In genomic region chr20:31572701-31573554, GRCh38 we compare ENCODE assay signal across 8 cellular contexts. TPM values are rescaled to one million over a fixed set of nuclear protein-coding genes. Genes with fewer than 3 reads are reported as not detected.
DNase-seq lines count a peak whose midpoint lies in the region; ATAC-seq, FAIRE-seq and TF ChIP-seq lines count a peak whose summit lies in the region.

No MANE protein-coding gene starts in this region.

- H3K27ac ChIP-seq in adrenal gland (peak overlapping the region; percentile 64 to 95 (median 93)), upper lobe of right lung (peak overlapping the region; percentile 97)

- intact Hi-C loops in adrenal gland (cut with DNase I), result loop anchor here in 1 of 2 donors (5.0 kb wide), 1 partner anchor 149 kb away; the partner anchor contains the start of gene BCL2L1
- intact Hi-C loops in left cardiac atrium (cut with DNase I), result loop anchor here (2.0 to 5.0 kb wide), 2 partner anchors 32 to 139 kb away; partner anchors contain the start of gene ID1 (in 1 of the 2)
- intact Hi-C loops in posterior vena cava (cut with DNase I), result loop anchor here in 1 of 2 donors (2.0 kb wide), 1 partner anchor 22 kb away; no protein-coding TSS in a partner anchor
- intact Hi-C loops in upper lobe of right lung (cut with DNase I), result no loop called here

- H3K9me3 ChIP-seq in adrenal gland (replicated peaks in 1 of 3), result no peaks in the 10 kb centered on the region
- H3K9me3 ChIP-seq in upper lobe of right lung, result no peaks in the 10 kb centered on the region

- H3K4me3 ChIP-seq in adrenal gland (peak overlapping the region in 2 of 4 donors; percentile 35 to 49), upper lobe of right lung (peak overlapping the region; percentile 62)

- WGBS in adrenal gland, 4 donors, result 0 to 1% (median 1%) methylated on average over 13 to 63 of the region's 63 CpGs

- peak; percentile 88 for ATAC-seq in HG02840 (IDR thresholded peaks at IDR 0.05; ENCODE audit: low FRiP score, unreplicated experiment)
- peak; percentile 88 to 92 for ATAC-seq in left cardiac atrium
- ATAC-seq in upper lobe of right lung, result peak; percentile 92

- H3K27me3 ChIP-seq in adrenal gland (no peaks in the 10 kb centered on the region), upper lobe of right lung (no peaks in the 10 kb centered on the region)

- TF ChIP-seq POLR2A in GM12891 (IDR thresholded peaks at IDR 0.05; ENCODE audit: low read depth, low read length), result peak; percentile 48; the same call in 1 of the 2 replicates
- peak; percentile 93 to 95 for TF ChIP-seq POLR2A in adrenal gland (IDR thresholded peaks at IDR 0.05)

- peak; percentile 67 for FAIRE-seq in GM12891 (lab: Jason Lieb, UNC)

- DNase-seq in GM12891 (ENCODE audit: insufficient read length, low spot score), result peak; percentile 88
- DNase-seq in NCI-H1436 (lab: John Stamatoyannopoulos, UW), result peak; percentile 96
- peak; percentile 100 for DNase-seq in SW480 (ENCODE audit: low spot score)
- DNase-seq in adrenal gland, result peak; percentile 96 to 99 (median 98)
- DNase-seq in left cardiac atrium, result peak; percentile 96
- DNase-seq in posterior vena cava (ENCODE audit: low spot score), result peak; percentile 98
- peak; percentile 98 for DNase-seq in upper lobe of right lung

- H3K4me1 ChIP-seq in adrenal gland (replicated peaks in 1 of 2) (peaks cover 13 to 24% of the 10 kb centered on the region in 2 donors), upper lobe of right lung (peaks cover 38% of the 10 kb centered on the region)

- TF ChIP-seq CTCF in adrenal gland (IDR thresholded peaks at IDR 0.05), result peak in 1 of 6 experiments; percentile 15
- no peak for TF ChIP-seq CTCF in upper lobe of right lung (IDR thresholded peaks at IDR 0.05)

- H3K36me3 ChIP-seq in adrenal gland (replicated peaks in 1 of 2), result peaks cover 0 to 5% of the 10 kb centered on the region in 2 donors
- no peaks in the 10 kb centered on the region for H3K36me3 ChIP-seq in upper lobe of right lung

TF ChIP-seq in GM12891, 5 proteins besides CTCF, POLR2A, EP300 and RAD21:
- TF ChIP-seq POU2F2 (IDR thresholded peaks at IDR 0.05; ENCODE audit: low read depth, low read length), result no peak

RNA-seq across cellular contexts. Expression of gene ID1, which starts 32.2 kb away (rescaled TPM):
- 0.53 TPM for polyA plus RNA-seq in GM12891 (2012; ENCODE audit: low read depth, missing spikeins)
- total RNA-seq in adrenal gland (100 to 1,000 TPM in 7 of 8 donors, 10 to 100 TPM in 1; 60.7 to 468 (median 113) TPM), left cardiac atrium (100 to 1,000 TPM; 103 to 222 TPM), posterior vena cava (100 to 1,000 TPM; 117 to 145 TPM), upper lobe of right lung (515 TPM)
- 100 to 1,000 TPM in 2 of 3 donors, 10 to 100 TPM in 1; 19.8 to 357 (median 192) TPM for polyA plus RNA-seq in adrenal gland

RNA-seq across cellular contexts. Expression of gene HM13, which starts 58.7 kb away (rescaled TPM):
- polyA plus RNA-seq in GM12891 (2012; ENCODE audit: low read depth, missing spikeins), result 53.6 TPM
- total RNA-seq in adrenal gland (100 to 1,000 TPM in 6 of 8 donors, 10 to 100 TPM in 2; 80.5 to 356 (median 153) TPM), left cardiac atrium (10 to 100 TPM; 64.9 to 88.9 TPM), posterior vena cava (100 to 1,000 TPM; 118 TPM), upper lobe of right lung (169 TPM)
- polyA plus RNA-seq in adrenal gland, result 100 to 1,000 TPM; 177 to 241 (median 236) TPM
